ENCODE assay signal across 1 cellular context in genomic region chr1:35932941-35933340, GRCh38.
TF ChIP-seq lines count a peak whose summit lies in the region.

No MANE protein-coding gene starts in this region.

TF ChIP-seq in HCT116, 20 proteins besides CTCF, POLR2A, EP300 and RAD21:
- TF ChIP-seq SRF (IDR thresholded peaks at IDR 0.05; ENCODE audit: low read depth), result no peak
- TF ChIP-seq JUND (IDR thresholded peaks at IDR 0.05), result no peak
- TF ChIP-seq MAX (IDR thresholded peaks at IDR 0.05), result no peak
- TF ChIP-seq ZNF274 (IDR thresholded peaks at IDR 0.05; ENCODE audit: low read depth, low read length), result no peak
- no peak for TF ChIP-seq ZFX (IDR thresholded peaks at IDR 0.05)
- TF ChIP-seq ZBTB33 (IDR thresholded peaks at IDR 0.05; ENCODE audit: extremely low read depth, insufficient replicate concordance, low read length), result no peak
